1 cellular context compared by ENCODE assay signal in the genomic region with DNA sequence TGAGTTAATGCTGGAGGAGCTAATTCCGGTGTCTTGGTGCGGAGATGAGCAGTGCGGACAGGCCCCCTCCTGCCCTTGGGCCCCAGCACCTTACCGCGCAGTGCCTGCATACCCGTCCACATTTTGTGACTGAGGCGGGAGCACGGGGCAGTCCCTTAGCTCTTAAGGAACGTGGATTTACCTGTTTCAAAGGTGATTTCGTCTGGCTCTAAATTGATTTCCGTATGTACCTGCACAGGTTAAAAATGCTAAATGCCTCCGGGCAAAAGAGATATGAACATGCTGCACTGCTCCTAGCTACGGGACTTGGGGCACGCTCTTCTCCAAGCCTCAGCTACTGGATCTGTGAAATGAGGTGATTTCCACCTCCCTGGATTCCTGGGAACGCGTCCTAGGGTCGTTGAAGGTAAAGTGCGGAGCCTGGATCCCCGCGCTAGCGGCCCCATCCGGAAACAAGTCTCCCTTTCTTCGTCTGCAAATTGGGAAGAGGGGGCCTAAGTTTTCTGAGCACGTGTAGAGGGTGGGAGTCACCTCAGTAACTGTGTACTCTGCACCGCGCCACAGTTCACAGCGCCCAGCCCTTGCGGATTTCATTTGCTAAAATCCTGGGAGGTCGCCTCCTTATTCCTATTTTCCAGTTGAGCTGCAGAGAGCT.
A peak's percentile ranks its signal among the peaks of the same experiment; 100 is the strongest.
TF ChIP-seq lines count a peak whose summit lies in the region.

No MANE protein-coding gene starts in this region.

TF ChIP-seq in K562, 482 proteins besides CTCF, POLR2A, EP300 and RAD21 (continued from another document):
- TF ChIP-seq, protein P1, sequence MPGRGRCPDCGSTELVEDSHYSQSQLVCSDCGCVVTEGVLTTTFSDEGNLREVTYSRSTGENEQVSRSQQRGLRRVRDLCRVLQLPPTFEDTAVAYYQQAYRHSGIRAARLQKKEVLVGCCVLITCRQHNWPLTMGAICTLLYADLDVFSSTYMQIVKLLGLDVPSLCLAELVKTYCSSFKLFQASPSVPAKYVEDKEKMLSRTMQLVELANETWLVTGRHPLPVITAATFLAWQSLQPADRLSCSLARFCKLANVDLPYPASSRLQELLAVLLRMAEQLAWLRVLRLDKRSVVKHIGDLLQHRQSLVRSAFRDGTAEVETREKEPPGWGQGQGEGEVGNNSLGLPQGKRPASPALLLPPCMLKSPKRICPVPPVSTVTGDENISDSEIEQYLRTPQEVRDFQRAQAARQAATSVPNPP (IDR thresholded peaks at IDR 0.05; ENCODE audit: borderline replicate concordance, insufficient read depth, insufficient read length) = no peak
- TF ChIP-seq, protein P2, sequence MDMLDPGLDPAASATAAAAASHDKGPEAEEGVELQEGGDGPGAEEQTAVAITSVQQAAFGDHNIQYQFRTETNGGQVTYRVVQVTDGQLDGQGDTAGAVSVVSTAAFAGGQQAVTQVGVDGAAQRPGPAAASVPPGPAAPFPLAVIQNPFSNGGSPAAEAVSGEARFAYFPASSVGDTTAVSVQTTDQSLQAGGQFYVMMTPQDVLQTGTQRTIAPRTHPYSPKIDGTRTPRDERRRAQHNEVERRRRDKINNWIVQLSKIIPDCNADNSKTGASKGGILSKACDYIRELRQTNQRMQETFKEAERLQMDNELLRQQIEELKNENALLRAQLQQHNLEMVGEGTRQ (CRISPR knock-in tag; IDR thresholded peaks at IDR 0.05) = 0 out of 2 replicates have a peak, but pooled peaks have one; percentile 1
- TF ChIP-seq MCM2 (IDR thresholded peaks at IDR 0.05; ENCODE audit: low read depth) = no peak
- no peak for TF ChIP-seq FOXA1 (IDR thresholded peaks at IDR 0.05; ENCODE audit: borderline replicate concordance)
- no peak for TF ChIP-seq FOXA3 (CRISPR knock-in tag; conservative IDR thresholded peaks at IDR 0.05 in 1 of 2, IDR thresholded peaks at IDR 0.05 in 1 of 2)
- no peak for TF ChIP-seq ZNF124 (CRISPR knock-in tag; IDR thresholded peaks at IDR 0.05)
- no peak for TF ChIP-seq MIER1 (IDR thresholded peaks at IDR 0.05; ENCODE audit: low read depth)
- no peak for TF ChIP-seq ILK (tag; IDR thresholded peaks at IDR 0.05; ENCODE audit: borderline replicate concordance, low read depth)
- TF ChIP-seq, protein P3, sequence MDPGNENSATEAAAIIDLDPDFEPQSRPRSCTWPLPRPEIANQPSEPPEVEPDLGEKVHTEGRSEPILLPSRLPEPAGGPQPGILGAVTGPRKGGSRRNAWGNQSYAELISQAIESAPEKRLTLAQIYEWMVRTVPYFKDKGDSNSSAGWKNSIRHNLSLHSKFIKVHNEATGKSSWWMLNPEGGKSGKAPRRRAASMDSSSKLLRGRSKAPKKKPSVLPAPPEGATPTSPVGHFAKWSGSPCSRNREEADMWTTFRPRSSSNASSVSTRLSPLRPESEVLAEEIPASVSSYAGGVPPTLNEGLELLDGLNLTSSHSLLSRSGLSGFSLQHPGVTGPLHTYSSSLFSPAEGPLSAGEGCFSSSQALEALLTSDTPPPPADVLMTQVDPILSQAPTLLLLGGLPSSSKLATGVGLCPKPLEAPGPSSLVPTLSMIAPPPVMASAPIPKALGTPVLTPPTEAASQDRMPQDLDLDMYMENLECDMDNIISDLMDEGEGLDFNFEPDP (CRISPR knock-in tag; IDR thresholded peaks at IDR 0.05) = no peak
- TF ChIP-seq ZNF239 (CRISPR knock-in tag; IDR thresholded peaks at IDR 0.05) = no peak
- TF ChIP-seq, protein P4, sequence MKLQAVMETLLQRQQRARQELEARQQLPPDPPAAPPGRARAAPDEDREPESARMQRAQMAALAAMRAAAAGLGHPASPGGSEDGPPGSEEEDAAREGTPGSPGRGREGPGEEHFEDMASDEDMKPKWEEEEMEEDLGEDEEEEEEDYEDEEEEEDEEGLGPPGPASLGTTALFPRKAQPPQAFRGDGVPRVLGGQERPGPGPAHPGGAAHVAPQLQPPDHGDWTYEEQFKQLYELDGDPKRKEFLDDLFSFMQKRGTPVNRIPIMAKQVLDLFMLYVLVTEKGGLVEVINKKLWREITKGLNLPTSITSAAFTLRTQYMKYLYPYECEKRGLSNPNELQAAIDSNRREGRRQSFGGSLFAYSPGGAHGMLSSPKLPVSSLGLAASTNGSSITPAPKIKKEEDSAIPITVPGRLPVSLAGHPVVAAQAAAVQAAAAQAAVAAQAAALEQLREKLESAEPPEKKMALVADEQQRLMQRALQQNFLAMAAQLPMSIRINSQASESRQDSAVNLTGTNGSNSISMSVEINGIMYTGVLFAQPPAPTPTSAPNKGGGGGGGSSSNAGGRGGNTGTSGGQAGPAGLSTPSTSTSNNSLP (IDR thresholded peaks at IDR 0.05; ENCODE audit: borderline replicate concordance, low read depth, low read length) = no peak
- TF ChIP-seq FOXP1 (CRISPR knock-in tag; IDR thresholded peaks at IDR 0.05) = peak; percentile 34; the same call in 1 of the 2 replicates
- TF ChIP-seq STAT5A (IDR thresholded peaks at IDR 0.05; ENCODE audit: borderline replicate concordance, low read length) = no peak
- TF ChIP-seq JUN (IDR thresholded peaks at IDR 0.05; ENCODE audit: borderline replicate concordance, low read depth, low read length) = no peak
- 0 out of 2 replicates have a peak, but pooled peaks have one; percentile 62 for TF ChIP-seq JUN (CRISPR knock-in tag; IDR thresholded peaks at IDR 0.05; ENCODE audit: borderline replicate concordance)
- TF ChIP-seq, protein P5, sequence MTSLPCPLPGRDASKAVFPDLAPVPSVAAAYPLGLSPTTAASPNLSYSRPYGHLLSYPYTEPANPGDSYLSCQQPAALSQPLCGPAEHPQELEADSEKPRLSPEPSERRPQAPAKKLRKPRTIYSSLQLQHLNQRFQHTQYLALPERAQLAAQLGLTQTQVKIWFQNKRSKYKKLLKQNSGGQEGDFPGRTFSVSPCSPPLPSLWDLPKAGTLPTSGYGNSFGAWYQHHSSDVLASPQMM (CRISPR knock-in tag; IDR thresholded peaks at IDR 0.05) = no peak
- 0 out of 2 replicates have a peak, but pooled peaks have one; percentile 6 for TF ChIP-seq ETV5 (CRISPR knock-in tag; IDR thresholded peaks at IDR 0.05; ENCODE audit: low read depth)
- TF ChIP-seq SAFB (IDR thresholded peaks at IDR 0.05; ENCODE audit: borderline replicate concordance, low read depth, low read length) = no peak
- TF ChIP-seq ARNT (IDR thresholded peaks at IDR 0.05) = no peak
